Comparison of ENCODE assay signal across 1 cellular context in the genomic region with DNA sequence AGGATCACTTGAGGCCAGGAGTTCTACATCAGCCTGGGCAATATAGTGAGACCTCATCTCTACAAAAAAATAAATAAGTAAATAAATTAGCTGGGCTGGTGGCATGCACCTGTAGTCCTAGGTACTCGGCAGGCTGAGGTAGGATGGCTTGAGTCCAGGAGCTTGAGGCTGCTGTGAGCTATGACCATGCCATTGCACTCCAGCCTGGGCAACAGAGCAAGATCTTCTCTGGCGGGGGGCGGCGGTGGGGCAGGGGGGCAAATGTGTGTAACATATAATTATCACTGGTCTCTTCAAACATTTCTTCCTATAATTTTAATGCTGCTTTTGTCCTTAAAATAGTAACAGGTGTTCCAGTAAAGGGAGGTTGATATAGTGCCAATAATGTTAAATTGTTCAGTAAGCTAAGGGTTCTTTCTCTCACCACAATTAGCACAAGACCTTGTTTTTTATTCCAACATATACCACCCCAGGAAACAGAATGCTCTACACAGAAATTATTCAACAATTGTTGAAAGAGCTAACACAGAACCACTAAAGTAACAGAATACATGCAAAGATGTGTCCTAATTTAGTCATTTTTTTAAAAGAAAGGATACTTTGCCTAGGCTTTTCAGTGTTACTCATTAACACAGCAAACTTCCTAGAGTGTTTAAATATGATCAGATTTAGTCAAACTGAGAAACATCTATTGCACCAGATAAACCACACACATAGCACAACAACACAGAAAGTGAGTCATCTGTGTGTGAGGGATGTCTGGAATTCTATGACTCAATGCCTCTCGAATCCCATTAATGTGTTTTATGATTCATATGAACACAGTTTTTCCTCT.
TF ChIP-seq lines count a peak whose summit lies in the region.

No MANE protein-coding gene starts in this region.

TF ChIP-seq in GM12878, 131 proteins besides CTCF, POLR2A, EP300 and RAD21 (continued from another document):
- TF ChIP-seq CBFB (IDR thresholded peaks at IDR 0.05; ENCODE audit: low read depth) (0 out of 2 replicates have a peak, but pooled peaks have one; percentile 37), SIX5 (IDR thresholded peaks at IDR 0.05; ENCODE audit: low read depth, low read length, severe bottlenecking) (no peak), ZBED1 (IDR thresholded peaks at IDR 0.05; ENCODE audit: borderline replicate concordance) (no peak; the same call in 1 of the 2 replicates), MTA3 (IDR thresholded peaks at IDR 0.05; ENCODE audit: borderline replicate concordance, low read length) (peak; percentile 94), ZNF217 (IDR thresholded peaks at IDR 0.05) (peak; percentile 54; the same call in 1 of the 2 replicates), PAX8 (IDR thresholded peaks at IDR 0.05) (no peak), ZBTB33 (IDR thresholded peaks at IDR 0.05) (no peak), BCLAF1 (IDR thresholded peaks at IDR 0.05) (no peak), SMAD1 (IDR thresholded peaks at IDR 0.05; ENCODE audit: low read depth, partially characterized antibody) (no peak), ESRRA (IDR thresholded peaks at IDR 0.05; ENCODE audit: low read length) (no peak), PBX3 (IDR thresholded peaks at IDR 0.05; ENCODE audit: insufficient replicate concordance, low read depth, low read length) (no peak), PML (IDR thresholded peaks at IDR 0.05; ENCODE audit: low read length) (no peak), TCF7 (IDR thresholded peaks at IDR 0.05; ENCODE audit: borderline replicate concordance) (peak; percentile 69; the same call in 1 of the 2 replicates), BCL3 (IDR thresholded peaks at IDR 0.05; ENCODE audit: borderline replicate concordance, insufficient read depth, low read depth, low read length, poor library complexity, severe bottlenecking) (peak; percentile 86), STAT3 (IDR thresholded peaks at IDR 0.05; ENCODE audit: low read depth, low read length) (no peak), TARDBP (IDR thresholded peaks at IDR 0.05; ENCODE audit: borderline replicate concordance) (no peak), ZNF24 (IDR thresholded peaks at IDR 0.05) (no peak; the same call in 1 of the 2 replicates), IRF4 (IDR thresholded peaks at IDR 0.05; ENCODE audit: low read depth, low read length) (peak; percentile 88), RB1 (IDR thresholded peaks at IDR 0.05; ENCODE audit: borderline replicate concordance) (no peak), BRCA1 (IDR thresholded peaks at IDR 0.05; ENCODE audit: low read depth, low read length) (no peak), MTA2 (IDR thresholded peaks at IDR 0.05; ENCODE audit: low read depth) (peak; percentile 83), ASH2L (IDR thresholded peaks at IDR 0.05; ENCODE audit: borderline replicate concordance, low read depth) (no peak), LARP7 (IDR thresholded peaks at IDR 0.05) (no peak), JUND (IDR thresholded peaks at IDR 0.05; ENCODE audit: low read depth, low read length) (no peak; the same call in 1 of the 2 replicates), FOXK2 (IDR thresholded peaks at IDR 0.05) (no peak)
- TF ChIP-seq, protein P1, sequence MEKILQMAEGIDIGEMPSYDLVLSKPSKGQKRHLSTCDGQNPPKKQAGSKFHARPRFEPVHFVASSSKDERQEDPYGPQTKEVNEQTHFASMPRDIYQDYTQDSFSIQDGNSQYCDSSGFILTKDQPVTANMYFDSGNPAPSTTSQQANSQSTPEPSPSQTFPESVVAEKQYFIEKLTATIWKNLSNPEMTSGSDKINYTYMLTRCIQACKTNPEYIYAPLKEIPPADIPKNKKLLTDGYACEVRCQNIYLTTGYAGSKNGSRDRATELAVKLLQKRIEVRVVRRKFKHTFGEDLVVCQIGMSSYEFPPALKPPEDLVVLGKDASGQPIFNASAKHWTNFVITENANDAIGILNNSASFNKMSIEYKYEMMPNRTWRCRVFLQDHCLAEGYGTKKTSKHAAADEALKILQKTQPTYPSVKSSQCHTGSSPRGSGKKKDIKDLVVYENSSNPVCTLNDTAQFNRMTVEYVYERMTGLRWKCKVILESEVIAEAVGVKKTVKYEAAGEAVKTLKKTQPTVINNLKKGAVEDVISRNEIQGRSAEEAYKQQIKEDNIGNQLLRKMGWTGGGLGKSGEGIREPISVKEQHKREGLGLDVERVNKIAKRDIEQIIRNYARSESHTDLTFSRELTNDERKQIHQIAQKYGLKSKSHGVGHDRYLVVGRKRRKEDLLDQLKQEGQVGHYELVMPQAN (conservative IDR thresholded peaks at IDR 0.05): no peak
- TF ChIP-seq, protein P2, sequence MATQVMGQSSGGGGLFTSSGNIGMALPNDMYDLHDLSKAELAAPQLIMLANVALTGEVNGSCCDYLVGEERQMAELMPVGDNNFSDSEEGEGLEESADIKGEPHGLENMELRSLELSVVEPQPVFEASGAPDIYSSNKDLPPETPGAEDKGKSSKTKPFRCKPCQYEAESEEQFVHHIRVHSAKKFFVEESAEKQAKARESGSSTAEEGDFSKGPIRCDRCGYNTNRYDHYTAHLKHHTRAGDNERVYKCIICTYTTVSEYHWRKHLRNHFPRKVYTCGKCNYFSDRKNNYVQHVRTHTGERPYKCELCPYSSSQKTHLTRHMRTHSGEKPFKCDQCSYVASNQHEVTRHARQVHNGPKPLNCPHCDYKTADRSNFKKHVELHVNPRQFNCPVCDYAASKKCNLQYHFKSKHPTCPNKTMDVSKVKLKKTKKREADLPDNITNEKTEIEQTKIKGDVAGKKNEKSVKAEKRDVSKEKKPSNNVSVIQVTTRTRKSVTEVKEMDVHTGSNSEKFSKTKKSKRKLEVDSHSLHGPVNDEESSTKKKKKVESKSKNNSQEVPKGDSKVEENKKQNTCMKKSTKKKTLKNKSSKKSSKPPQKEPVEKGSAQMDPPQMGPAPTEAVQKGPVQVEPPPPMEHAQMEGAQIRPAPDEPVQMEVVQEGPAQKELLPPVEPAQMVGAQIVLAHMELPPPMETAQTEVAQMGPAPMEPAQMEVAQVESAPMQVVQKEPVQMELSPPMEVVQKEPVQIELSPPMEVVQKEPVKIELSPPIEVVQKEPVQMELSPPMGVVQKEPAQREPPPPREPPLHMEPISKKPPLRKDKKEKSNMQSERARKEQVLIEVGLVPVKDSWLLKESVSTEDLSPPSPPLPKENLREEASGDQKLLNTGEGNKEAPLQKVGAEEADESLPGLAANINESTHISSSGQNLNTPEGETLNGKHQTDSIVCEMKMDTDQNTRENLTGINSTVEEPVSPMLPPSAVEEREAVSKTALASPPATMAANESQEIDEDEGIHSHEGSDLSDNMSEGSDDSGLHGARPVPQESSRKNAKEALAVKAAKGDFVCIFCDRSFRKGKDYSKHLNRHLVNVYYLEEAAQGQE (IDR thresholded peaks at IDR 0.05; ENCODE audit: low read depth, low read length): no peak
